15 cellular contexts compared by ENCODE assay signal in genomic region chr18:62017618-62018017, GRCh38.
A peak's percentile ranks its signal among the peaks of the same experiment; 100 is the strongest.
DNase-seq lines count a peak whose midpoint lies in the region; ATAC-seq and TF ChIP-seq lines count a peak whose summit lies in the region.
"Had no signal": no experiment of that assay in that cellular context is flagged by ENCODE, and none has a peak within 500 bp of the region (broad histone marks: within the 10 kb centered on the region; RNA-seq: fewer than 3 reads in every experiment).

No MANE protein-coding gene starts in this region.

- TF ChIP-seq CTCF in endothelial cell (IDR thresholded peaks at IDR 0.05; ENCODE audit: unreplicated experiment) (no peak), lower lobe of right lung (IDR thresholded peaks at IDR 0.05) (no peak), tibial artery (IDR thresholded peaks at IDR 0.05) (no peak)

- no peak overlapping the region for H3K4me3 Mint-ChIP-seq in endothelial cell (ENCODE audit: unreplicated experiment)
- H3K4me3 Mint-ChIP-seq in natural killer cell treated with Interleukin-12 subunit alpha and Interleukin-12 subunit beta and Interleukin-15 and Interleukin-18, amount 100 ng/mL, for 72 hours, result no peak overlapping the region
- H3K4me3 Mint-ChIP-seq: CD4-positive, CD25-positive, alpha-beta regulatory T cell; memory B cell had no signal

- H3K9ac ChIP-seq in SK-N-MC (ENCODE audit: insufficient read length), result no peak overlapping the region

- H3K36me3 ChIP-seq in SK-N-MC (ENCODE audit: insufficient read depth, low read length) (no peaks in the 10 kb centered on the region), lower lobe of right lung (no peaks in the 10 kb centered on the region), tibial artery (no peaks in the 10 kb centered on the region)
- H3K36me3 ChIP-seq: pancreas had no signal

- no peak for DNase-seq in SK-N-MC (ENCODE audit: low read depth, low spot score)
- no peak for DNase-seq in endothelial cell (ENCODE audit: low spot score)
- no peak for DNase-seq in lower lobe of right lung
- no peak for DNase-seq in tibial artery
- DNase-seq in natural killer cell treated with Interleukin-12 subunit alpha and Interleukin-12 subunit beta and Interleukin-15 and Interleukin-18, amount 100 ng/mL, for 72 hours (ENCODE audit: low spot score), result no peak
- DNase-seq: activated T-cell treated with anti-CD3 and anti-CD28 coated beads, Interleukin-2, amount 50 U/mL, for 48 hours; CD4-positive, CD25-positive, alpha-beta regulatory T cell; KG1; NCI-H510A had no signal

- ATAC-seq in lower lobe of right lung (peak in 1 of 2 donors; percentile 49), GM21526 (IDR thresholded peaks at IDR 0.05; ENCODE audit: low FRiP score, unreplicated experiment) (no peak), HG03378 (IDR thresholded peaks at IDR 0.05; ENCODE audit: unreplicated experiment) (no peak)
- ATAC-seq in natural killer cell treated with Interleukin-12 subunit alpha and Interleukin-12 subunit beta and Interleukin-15 and Interleukin-18, amount 100 ng/mL, for 72 hours, result no peak
- ATAC-seq: HCT116, Panc1 had no signal

- H3K4me3 ChIP-seq in SK-N-MC, result peak overlapping the region; percentile 41; the same call in 1 of the 2 replicates
- H3K4me3 ChIP-seq in lower lobe of right lung, result no peak overlapping the region
- no peak overlapping the region for H3K4me3 ChIP-seq in tibial artery
- H3K4me3 ChIP-seq: pancreas had no signal

- peak overlapping the region; percentile 97 for H3K27ac ChIP-seq in SK-N-MC
- H3K27ac ChIP-seq in lower lobe of right lung, result peak overlapping the region; percentile 56
- peak overlapping the region; percentile 18 to 60 for H3K27ac ChIP-seq in tibial artery
- H3K27ac ChIP-seq: pancreas had no signal

- H3K27ac Mint-ChIP-seq in endothelial cell (ENCODE audit: unreplicated experiment), result peak overlapping the region; percentile 23
- H3K27ac Mint-ChIP-seq in natural killer cell treated with Interleukin-12 subunit alpha and Interleukin-12 subunit beta and Interleukin-15 and Interleukin-18, amount 100 ng/mL, for 72 hours, result no peak overlapping the region
- H3K27ac Mint-ChIP-seq: memory B cell had no signal

- H3K27me3 Mint-ChIP-seq in endothelial cell (ENCODE audit: unreplicated experiment), result no peaks in the 10 kb centered on the region
- peaks cover 2 to 13% of the 10 kb centered on the region in 2 donors for H3K27me3 Mint-ChIP-seq in natural killer cell treated with Interleukin-12 subunit alpha and Interleukin-12 subunit beta and Interleukin-15 and Interleukin-18, amount 100 ng/mL, for 72 hours

- no peaks in the 10 kb centered on the region for H3K9me3 Mint-ChIP-seq in endothelial cell (ENCODE audit: unreplicated experiment)
- no peaks in the 10 kb centered on the region for H3K9me3 Mint-ChIP-seq in natural killer cell treated with Interleukin-12 subunit alpha and Interleukin-12 subunit beta and Interleukin-15 and Interleukin-18, amount 100 ng/mL, for 72 hours

- H3K27me3 ChIP-seq in lower lobe of right lung (ENCODE audit: low read depth) (no peaks in the 10 kb centered on the region), tibial artery (no peaks in the 10 kb centered on the region)
- H3K27me3 ChIP-seq: pancreas had no signal

- H3K9me3 ChIP-seq in SK-N-MC (ENCODE audit: low read depth, low read length) (no peaks in the 10 kb centered on the region), lower lobe of right lung (no peaks in the 10 kb centered on the region), tibial artery (no peaks in the 10 kb centered on the region)
- H3K9me3 ChIP-seq: pancreas had no signal

- intact Hi-C loops in lower lobe of right lung (cut with DNase I) (no loop called here), tibial artery (cut with DNase I; ENCODE audit: low total_unique reads) (no loop called here)

- no peaks in the 10 kb centered on the region for H3K36me3 Mint-ChIP-seq in endothelial cell (ENCODE audit: low read depth, unreplicated experiment)
- no peaks in the 10 kb centered on the region for H3K36me3 Mint-ChIP-seq in natural killer cell treated with Interleukin-12 subunit alpha and Interleukin-12 subunit beta and Interleukin-15 and Interleukin-18, amount 100 ng/mL, for 72 hours
- H3K36me3 Mint-ChIP-seq: CD4-positive, CD25-positive, alpha-beta regulatory T cell; memory B cell had no signal

- H3K4me1 ChIP-seq in lower lobe of right lung, result peaks cover 11% of the 10 kb centered on the region
- H3K4me1 ChIP-seq in tibial artery, result peaks cover 0 to 15% (median 2%) of the 10 kb centered on the region in 4 donors
- H3K4me1 ChIP-seq: pancreas had no signal

- H3K4me1 Mint-ChIP-seq in endothelial cell (ENCODE audit: unreplicated experiment), result no peaks in the 10 kb centered on the region
- H3K4me1 Mint-ChIP-seq in natural killer cell treated with Interleukin-12 subunit alpha and Interleukin-12 subunit beta and Interleukin-15 and Interleukin-18, amount 100 ng/mL, for 72 hours (ENCODE audit: low read depth in 2 of 2), result peaks cover 0 to 3% of the 10 kb centered on the region in 2 donors
- H3K4me1 Mint-ChIP-seq: CD4-positive, CD25-positive, alpha-beta regulatory T cell; memory B cell had no signal

Comparison
In these comparisons a context has a peak if more than half of its experiments do, and no peak if none do; other contexts are left out.
1. H3K27ac ChIP-seq: peak in every context shown above with its lines; median percentile 97 in SK-N-MC; 56 in lower lobe of right lung; 39 in tibial artery.